In the genomic region with DNA sequence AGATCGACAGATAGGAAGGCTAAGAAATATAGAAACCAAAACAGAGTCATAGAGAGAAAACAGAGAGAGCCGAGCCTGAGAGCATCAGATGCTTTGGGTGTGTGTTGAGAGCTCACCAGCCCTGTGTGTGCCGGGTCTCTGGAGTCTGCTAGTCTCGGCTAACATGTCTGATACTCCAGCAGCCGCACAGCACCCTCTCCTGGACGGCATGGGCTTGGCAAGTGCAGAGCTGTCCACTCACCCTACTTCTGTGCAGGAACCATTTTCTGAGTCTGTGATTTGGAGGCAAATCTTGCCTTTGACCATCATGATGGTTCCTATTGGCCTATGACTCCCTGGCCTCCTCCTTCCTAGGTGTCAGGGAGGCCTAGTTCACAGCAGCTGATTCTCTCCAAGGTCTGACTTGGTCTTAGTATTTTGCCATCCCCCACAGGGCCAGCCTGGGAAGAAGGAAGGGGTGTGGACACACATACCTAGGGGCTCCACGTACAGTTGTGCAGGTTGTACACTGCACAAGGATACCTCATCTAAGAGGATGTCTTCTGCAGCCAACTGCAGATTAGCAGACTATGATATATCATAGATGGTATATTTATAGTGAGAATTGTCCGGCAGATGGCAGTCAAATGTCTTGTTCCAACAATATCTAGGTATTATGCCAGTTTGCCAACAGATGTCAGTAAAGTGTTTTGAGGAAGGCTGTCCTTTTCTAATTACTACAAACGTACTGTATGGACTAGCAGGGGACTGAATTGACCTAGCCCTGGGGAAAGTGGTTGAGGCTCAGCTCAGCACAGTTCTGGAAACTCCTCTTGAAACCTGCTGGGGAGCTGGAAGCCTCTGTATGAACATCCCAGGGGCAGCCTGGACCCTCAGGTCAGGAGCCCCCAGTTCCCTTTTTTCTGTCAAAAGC, we compare ENCODE assay signal across 8 cellular contexts. TPM values are rescaled to one million over a fixed set of nuclear protein-coding genes. Genes with fewer than 3 reads are reported as not detected.
DNase-seq lines count a peak whose midpoint lies in the region; ATAC-seq and TF ChIP-seq lines count a peak whose summit lies in the region.

No MANE protein-coding gene starts in this region.

- TF ChIP-seq POLR2A in esophagus muscularis mucosa (IDR thresholded peaks at IDR 0.05; ENCODE audit: low read depth): no peak

- H4K20me1 ChIP-seq in KMS-11 (ENCODE audit: insufficient read depth): no peaks in the 10 kb centered on the region

- H3K27me3 Mint-ChIP-seq in natural killer cell treated with Interleukin-12 subunit alpha and Interleukin-12 subunit beta and Interleukin-15 and Interleukin-18, amount 100 ng/mL, for 72 hours: no peaks in the 10 kb centered on the region
- no peaks in the 10 kb centered on the region for H3K27me3 Mint-ChIP-seq in stimulated activated memory B cell treated with anti-CD40 and anti-IgM and Interleukin-4, amounts not matched to agents 10 μg/mL and 1 μg/mL and 100 μg/mL, for 72 hours

- intact Hi-C loops in esophagus muscularis mucosa (cut with DNase I): loop anchor here (5.0 kb wide), 3 partner anchors 41 to 251 kb away; a partner anchor contains a TSS

- H3K36me3 ChIP-seq in KMS-11 (ENCODE audit: insufficient read depth): no peaks in the 10 kb centered on the region
- peaks cover 0 to 5% (median 0%) of the 10 kb centered on the region in 4 donors for H3K36me3 ChIP-seq in esophagus muscularis mucosa

- H3K4me3 Mint-ChIP-seq in natural killer cell treated with Interleukin-12 subunit alpha and Interleukin-12 subunit beta and Interleukin-15 and Interleukin-18, amount 100 ng/mL, for 72 hours: peak overlapping the region; percentile 6
- no peak overlapping the region for H3K4me3 Mint-ChIP-seq in stimulated activated memory B cell treated with anti-CD40 and anti-IgM and Interleukin-4, amounts not matched to agents 10 μg/mL and 1 μg/mL and 100 μg/mL, for 72 hours

- no peaks in the 10 kb centered on the region for H3K9me3 Mint-ChIP-seq in natural killer cell treated with Interleukin-12 subunit alpha and Interleukin-12 subunit beta and Interleukin-15 and Interleukin-18, amount 100 ng/mL, for 72 hours
- H3K9me3 Mint-ChIP-seq in stimulated activated memory B cell treated with anti-CD40 and anti-IgM and Interleukin-4, amounts not matched to agents 10 μg/mL and 1 μg/mL and 100 μg/mL, for 72 hours: no peaks in the 10 kb centered on the region

- H3K27me3 ChIP-seq in KMS-11 (ENCODE audit: insufficient read depth, low read depth) (no peaks in the 10 kb centered on the region), esophagus muscularis mucosa (no peaks in the 10 kb centered on the region)

- H3K9ac ChIP-seq in KMS-11: no peak overlapping the region

- H3K4me3 ChIP-seq in KMS-11 (IDR thresholded peaks at IDR 0.05; ENCODE audit: insufficient read depth, low read depth, low read length) (no peak overlapping the region), esophagus muscularis mucosa (no peak overlapping the region)

- H3K27ac ChIP-seq in KMS-11: no peak overlapping the region
- peak overlapping the region; percentile 61 to 73 (median 69) for H3K27ac ChIP-seq in esophagus muscularis mucosa (replicated peaks in 1 of 4)

- TF ChIP-seq CTCF in KMS-11 (conservative IDR thresholded peaks at IDR 0.05; ENCODE audit: low read depth, low read length): peak; percentile 97
- peak; percentile 86 to 97 (median 90) for TF ChIP-seq CTCF in esophagus muscularis mucosa (IDR thresholded peaks at IDR 0.05)

- H3K4me1 ChIP-seq in KMS-11 (ENCODE audit: low read depth, poor library complexity, severe bottlenecking) (peaks cover 40% of the 10 kb centered on the region), esophagus muscularis mucosa (peaks cover 13 to 27% (median 23%) of the 10 kb centered on the region in 4 donors)

- peak overlapping the region; percentile 88 to 94 for H3K27ac Mint-ChIP-seq in natural killer cell treated with Interleukin-12 subunit alpha and Interleukin-12 subunit beta and Interleukin-15 and Interleukin-18, amount 100 ng/mL, for 72 hours
- peak overlapping the region; percentile 6 for H3K27ac Mint-ChIP-seq in stimulated activated memory B cell treated with anti-CD40 and anti-IgM and Interleukin-4, amounts not matched to agents 10 μg/mL and 1 μg/mL and 100 μg/mL, for 72 hours

- H3K9me3 ChIP-seq in esophagus muscularis mucosa: no peaks in the 10 kb centered on the region

- H3K36me3 Mint-ChIP-seq in natural killer cell treated with Interleukin-12 subunit alpha and Interleukin-12 subunit beta and Interleukin-15 and Interleukin-18, amount 100 ng/mL, for 72 hours: no peaks in the 10 kb centered on the region
- peaks cover 44% of the 10 kb centered on the region for H3K36me3 Mint-ChIP-seq in stimulated activated memory B cell treated with anti-CD40 and anti-IgM and Interleukin-4, amounts not matched to agents 10 μg/mL and 1 μg/mL and 100 μg/mL, for 72 hours

- DNase-seq in DMS53 treated with DMSO at 0.1 percent for 48 hours (lab: John Stamatoyannopoulos, UW; ENCODE audit: unreplicated experiment) (peak; percentile 80), OCI-M2 (lab: John Stamatoyannopoulos, UW; ENCODE audit: unreplicated experiment) (peak; percentile 73), activated T-cell treated with anti-CD3 and anti-CD28 coated beads for 4 hours (peak; percentile 80), esophagus muscularis mucosa (ENCODE audit: extremely low spot score) (peak; percentile 96)
- peak; percentile 88 for DNase-seq in natural killer cell treated with Interleukin-12 subunit alpha and Interleukin-12 subunit beta and Interleukin-15 and Interleukin-18, amount 100 ng/mL, for 72 hours (ENCODE audit: low spot score)

- H2AFZ ChIP-seq in KMS-11 (ENCODE audit: low read depth): peak overlapping the region; percentile 58

- 3% methylated on average over 9 of the region's 9 CpGs for WGBS in esophagus muscularis mucosa

- peaks cover 47 to 52% of the 10 kb centered on the region in 2 donors for H3K4me1 Mint-ChIP-seq in natural killer cell treated with Interleukin-12 subunit alpha and Interleukin-12 subunit beta and Interleukin-15 and Interleukin-18, amount 100 ng/mL, for 72 hours (ENCODE audit: low read depth in 2 of 2)
- peaks cover 36% of the 10 kb centered on the region for H3K4me1 Mint-ChIP-seq in stimulated activated memory B cell treated with anti-CD40 and anti-IgM and Interleukin-4, amounts not matched to agents 10 μg/mL and 1 μg/mL and 100 μg/mL, for 72 hours

- no peaks in the 10 kb centered on the region for H3K79me2 ChIP-seq in KMS-11 (ENCODE audit: insufficient read depth, low read depth)

- peak; percentile 87 for ATAC-seq in GM21786 (IDR thresholded peaks at IDR 0.05; ENCODE audit: unreplicated experiment)
- peak; percentile 93 to 94 for ATAC-seq in natural killer cell treated with Interleukin-12 subunit alpha and Interleukin-12 subunit beta and Interleukin-15 and Interleukin-18, amount 100 ng/mL, for 72 hours
- peak; percentile 99 for ATAC-seq in stimulated activated memory B cell treated with anti-CD40 and anti-IgM and Interleukin-4, amounts not matched to agents 10 μg/mL and 1 μg/mL and 100 μg/mL, for 72 hours

- peak overlapping the region; percentile 29 for H3K4me2 ChIP-seq in KMS-11

- TF ChIP-seq EP300 in esophagus muscularis mucosa (IDR thresholded peaks at IDR 0.05): no peak

RNA-seq across cellular contexts. Expression of a gene that starts 13.0 kb away (rescaled TPM):
- total RNA-seq in esophagus muscularis mucosa: 10 to 100 TPM; 13.9 to 23.1 (median 19.3) TPM
- total RNA-seq in natural killer cell treated with Interleukin-12 subunit alpha and Interleukin-12 subunit beta and Interleukin-15 and Interleukin-18, amount 100 ng/mL, for 72 hours: 1 to 10 TPM; 9.1 to 9.3 TPM

RNA-seq across cellular contexts. Expression of a gene that starts 32.4 kb away (rescaled TPM):
- 100 to 1,000 TPM; 205 to 258 (median 232) TPM for total RNA-seq in esophagus muscularis mucosa
- total RNA-seq in natural killer cell treated with Interleukin-12 subunit alpha and Interleukin-12 subunit beta and Interleukin-15 and Interleukin-18, amount 100 ng/mL, for 72 hours: 100 to 1,000 TPM; 118 to 183 TPM
